Comparison of ENCODE assay signal across 8 cellular contexts in genomic region chr15:96334017-96334704, GRCh38. TPM values are rescaled to one million over a fixed set of nuclear protein-coding genes. Genes with fewer than 3 reads are reported as not detected.
DNase-seq lines count a peak whose midpoint lies in the region; ATAC-seq and TF ChIP-seq lines count a peak whose summit lies in the region.

No MANE protein-coding gene starts in this region.

- H3K36me3 ChIP-seq in adipocyte (ENCODE audit: control insufficient read depth, insufficient read depth, low read length, severe bottlenecking) (peaks cover 54% of the 10 kb centered on the region), sigmoid colon (peaks cover 0 to 16% (median 3%) of the 10 kb centered on the region in 4 donors)

- H3K4me3 ChIP-seq in GM08714 (ENCODE audit: low read length) (peak overlapping the region; percentile 67), adipocyte (ENCODE audit: low read length) (peak overlapping the region; percentile 97), right cardiac atrium (ENCODE audit: low read length) (peak overlapping the region; percentile 96), sigmoid colon (peak overlapping the region; percentile 75 to 89 (median 85))

- ATAC-seq in right cardiac atrium (no peak), GM21717 (IDR thresholded peaks at IDR 0.05; ENCODE audit: unreplicated experiment) (no peak)

- TF ChIP-seq CTCF in sigmoid colon (IDR thresholded peaks at IDR 0.05), result no peak

- H3K9me3 ChIP-seq in adipocyte (ENCODE audit: control insufficient read depth, low read length) (no peaks in the 10 kb centered on the region), right cardiac atrium (ENCODE audit: control insufficient read depth, low read length) (no peaks in the 10 kb centered on the region), sigmoid colon (no peaks in the 10 kb centered on the region)

- no peak for TF ChIP-seq POLR2A in sigmoid colon (IDR thresholded peaks at IDR 0.05)

- WGBS in right cardiac atrium, result 5% methylated on average over 49 of the region's 49 CpGs
- WGBS in sigmoid colon, 2 donors, result 8 to 16% methylated on average over 49 of the region's 49 CpGs

- TF ChIP-seq EP300 in sigmoid colon (IDR thresholded peaks at IDR 0.05), result no peak

- H3K27me3 ChIP-seq in adipocyte (replicated peaks; ENCODE audit: control insufficient read depth, insufficient read depth, low read length), result no peaks in the 10 kb centered on the region
- H3K27me3 ChIP-seq in right cardiac atrium (ENCODE audit: control insufficient read depth, insufficient read depth), result no peaks in the 10 kb centered on the region
- H3K27me3 ChIP-seq in sigmoid colon, result no peaks in the 10 kb centered on the region

- H3K27ac ChIP-seq in right cardiac atrium (ENCODE audit: low read length) (peak overlapping the region; percentile 99), sigmoid colon (peak overlapping the region; percentile 92 to 97 (median 94))

- peak; percentile 34 for DNase-seq in adipocyte (ENCODE audit: low read depth)
- peak in 2 of 3 donors; percentile 58 to 59 for DNase-seq in right cardiac atrium
- no peak for DNase-seq in sigmoid colon
- no peak for DNase-seq in iPS-NIHi11 (ENCODE audit: low spot score)
- DNase-seq in inferior parietal cortex (ENCODE audit: extremely low spot score), result no peak
- no peak for DNase-seq in activated CD4-positive, alpha-beta T cell treated with anti-CD3 and anti-CD28 coated beads, Interleukin-2, amount 50 U/mL, for 48 hours

- peak overlapping the region; percentile 99 for H3K9ac ChIP-seq in adipocyte (ENCODE audit: low read length)

- intact Hi-C loops in right cardiac atrium (cut with DNase I) (loop anchor here in 1 of 4 donors (10.0 kb wide), 1 partner anchor 859 kb away; no protein-coding TSS in a partner anchor), sigmoid colon (cut with DNase I) (loop anchor here (10.0 kb wide), 1 partner anchor 1489 kb away; no protein-coding TSS in a partner anchor)

- H3K4me1 ChIP-seq in adipocyte (ENCODE audit: control insufficient read depth, insufficient read depth, low read length) (peaks cover 8% of the 10 kb centered on the region), right cardiac atrium (ENCODE audit: control insufficient read depth, insufficient read depth, low read length) (no peaks in the 10 kb centered on the region), sigmoid colon (peaks cover 0 to 24% (median 12%) of the 10 kb centered on the region in 4 donors)

RNA-seq across cellular contexts. Expression of gene NR2F2, which starts 3.7 kb away (rescaled TPM):
- 10 to 100 TPM; 44.3 to 68.6 (median 54.8) TPM for total RNA-seq in right cardiac atrium
- 43.0 TPM for polyA plus RNA-seq in right cardiac atrium
- total RNA-seq in sigmoid colon, result 10 to 100 TPM; 24.0 to 47.9 (median 31.0) TPM
- polyA plus RNA-seq in sigmoid colon, result 10 to 100 TPM; 12.6 to 20.0 (median 12.9) TPM

Comparison
In these comparisons a context has a peak if more than half of its experiments do, and no peak if none do; other contexts are left out.
1. DNase-seq: peak in adipocyte (single experiment) and right cardiac atrium (2 of 3); none in sigmoid colon (single experiment), iPS-NIHi11 (single experiment), inferior parietal cortex (single experiment) and activated CD4-positive, alpha-beta T cell treated with anti-CD3 and anti-CD28 coated beads, Interleukin-2, amount 50 U/mL, for 48 hours (0 of 2).
2. Peak in every context shown above with its lines, with median percentiles within 50 percentile points of each other: H3K4me3 ChIP-seq.